Comparison of ENCODE assay signal across 1 cellular context in genomic region chr2:189580267-189580661, GRCh38.
A peak's percentile ranks its signal among the peaks of the same experiment; 100 is the strongest.
TF ChIP-seq lines count a peak whose summit lies in the region.

No MANE protein-coding gene starts in this region.

TF ChIP-seq in K562, 482 proteins besides CTCF, POLR2A, EP300 and RAD21 (continued from another document):
- TF ChIP-seq ZNF592 (IDR thresholded peaks at IDR 0.05) (peak; percentile 43; the same call in 1 of the 2 replicates), TCF3 (CRISPR knock-in tag; IDR thresholded peaks at IDR 0.05) (peak; percentile 43; the same call in 1 of the 2 replicates), ZNF197 (CRISPR knock-in tag; IDR thresholded peaks at IDR 0.05; ENCODE audit: low read depth) (0 out of 2 replicates have a peak, but pooled peaks have one; percentile 13), CBFA2T2 (conservative IDR thresholded peaks at IDR 0.05) (0 out of 2 replicates have a peak, but pooled peaks have one; percentile 5), E2F6 (IDR thresholded peaks at IDR 0.05; ENCODE audit: borderline replicate concordance in 1 of 2, extremely low read depth in 1 of 2, insufficient read depth in 1 of 2, insufficient read length in 1 of 2, low read depth in 1 of 2, low read length in 1 of 2, poor library complexity in 1 of 2, severe bottlenecking in 1 of 2) (peak in 1 of 2 experiments; percentile 76), ARID1B (IDR thresholded peaks at IDR 0.05) (0 out of 2 replicates have a peak, but pooled peaks have one; percentile 11), CBFA2T3 (IDR thresholded peaks at IDR 0.05) (peak; percentile 57), EHMT2 (IDR thresholded peaks at IDR 0.05) (peak; percentile 43; the same call in 1 of the 2 replicates), ZBTB1 (CRISPR knock-in tag; IDR thresholded peaks at IDR 0.05; ENCODE audit: borderline replicate concordance, low read depth) (0 out of 2 replicates have a peak, but pooled peaks have one; percentile 16)
